In the genomic region with DNA sequence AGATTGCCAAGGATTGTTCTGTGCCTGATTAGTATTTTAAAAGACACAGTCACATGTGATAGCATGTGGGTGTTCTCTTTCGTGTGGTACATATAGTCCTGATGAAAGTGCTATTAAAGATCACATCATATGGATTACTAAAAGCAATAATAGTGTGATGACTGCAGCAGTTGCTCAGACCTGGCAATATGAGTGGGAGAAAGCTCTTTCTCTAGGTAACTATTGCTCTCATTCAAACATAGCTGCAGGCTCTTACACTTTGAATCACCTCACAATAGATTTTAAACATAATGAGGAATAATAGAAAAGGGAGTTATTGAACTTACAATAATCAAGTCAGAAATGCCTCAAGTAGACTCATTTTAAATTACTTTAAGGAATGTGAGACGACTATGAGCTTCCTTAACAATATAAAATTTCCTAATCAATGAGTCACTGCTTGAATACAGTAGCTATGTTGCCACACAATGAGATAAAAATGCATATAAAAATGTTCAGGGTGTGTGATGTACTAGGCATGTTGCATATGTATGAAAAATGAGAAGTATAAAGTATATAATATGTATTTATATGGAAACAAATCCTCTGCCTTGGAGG, we compare ENCODE assay signal across 14 cellular contexts.
A peak's percentile ranks its signal among the peaks of the same experiment; 100 is the strongest.
DNase-seq lines count a peak whose midpoint lies in the region; ATAC-seq and FAIRE-seq lines count a peak whose summit lies in the region.
"Had no signal": no experiment of that assay in that cellular context is flagged by ENCODE, and none has a peak within 500 bp of the region (broad histone marks: within the 10 kb centered on the region; RNA-seq: fewer than 3 reads in every experiment).

No MANE protein-coding gene starts in this region.

- no peak for FAIRE-seq in frontal cortex (lab: Jason Lieb, UNC)

- H3K9ac ChIP-seq in adipocyte (ENCODE audit: low read length), result no peak overlapping the region

- ATAC-seq in GM18867 (IDR thresholded peaks at IDR 0.05; ENCODE audit: unreplicated experiment), result no peak

- no peaks in the 10 kb centered on the region for H3K9me3 ChIP-seq in adipocyte (ENCODE audit: control insufficient read depth, low read length)
- H3K9me3 ChIP-seq: stomach had no signal

- peaks cover 15% of the 10 kb centered on the region for H3K4me1 ChIP-seq in adipocyte (ENCODE audit: control insufficient read depth, insufficient read depth, low read length)
- H3K4me1 ChIP-seq: stomach had no signal

- DNase-seq in HCEC 1CT (peak; percentile 94), adipocyte (ENCODE audit: low read depth) (peak; percentile 87), fibroblast of the conjunctiva (ENCODE audit: low read depth) (peak; percentile 28), frontal cortex (ENCODE audit: low spot score in 2 of 2) (no peak), RPMI8226 (no peak)
- DNase-seq in stimulated activated CD4-positive, alpha-beta T cell treated with anti-CD3 and anti-CD28 coated beads, Interleukin-2, amount 100 ng/mL, for 24 hours, result no peak
- DNase-seq: activated CD4-positive, alpha-beta T cell treated with anti-CD3 and anti-CD28 coated beads for 48 hours; activated T-cell treated with anti-CD3 and anti-CD28 coated beads, Interleukin-2, amount 50 U/mL, for 24 hours; effector CD4-positive, alpha-beta T cell; NCI-H1417 treated with DMSO at 0.1 percent for 48 hours; NCI-H510A; nephron progenitor cell; stomach had no signal

- no peak overlapping the region for H3K4me3 ChIP-seq in adipocyte (ENCODE audit: low read length)
- H3K4me3 ChIP-seq: stomach had no signal

- no peaks in the 10 kb centered on the region for H3K36me3 ChIP-seq in adipocyte (ENCODE audit: control insufficient read depth, insufficient read depth, low read length, severe bottlenecking)
- H3K36me3 ChIP-seq: stomach had no signal

- no peaks in the 10 kb centered on the region for H3K27me3 ChIP-seq in adipocyte (replicated peaks; ENCODE audit: control insufficient read depth, insufficient read depth, low read length)
- H3K27me3 ChIP-seq: stomach had no signal

Comparison
In these comparisons a context has a peak if more than half of its experiments do, and no peak if none do; other contexts are left out.
1. DNase-seq: peak in HCEC 1CT (single experiment), adipocyte (single experiment) and fibroblast of the conjunctiva (single experiment); none in frontal cortex (0 of 2), RPMI8226 (single experiment) and stimulated activated CD4-positive, alpha-beta T cell treated with anti-CD3 and anti-CD28 coated beads, Interleukin-2, amount 100 ng/mL, for 24 hours (0 of 2).